26 cellular contexts compared by ENCODE assay signal in the genomic region with DNA sequence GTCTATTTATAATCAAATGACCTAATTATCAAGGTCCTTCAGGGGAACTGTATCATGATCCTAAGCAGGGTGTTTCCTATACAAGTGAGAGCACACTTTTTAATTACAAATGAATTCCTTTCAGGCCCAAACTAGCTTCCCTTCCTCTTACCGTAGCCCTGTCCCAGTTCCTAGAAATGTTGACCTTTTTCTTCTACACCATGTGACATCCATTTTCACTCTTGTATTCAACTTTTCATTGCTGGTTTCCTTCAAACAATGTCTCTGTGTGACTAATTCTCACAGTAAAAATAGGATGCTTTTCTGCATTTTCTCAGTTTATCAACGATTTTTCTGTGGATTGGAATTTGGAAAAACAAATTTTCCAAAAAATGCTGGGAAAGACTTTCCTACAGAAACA.
DNase-seq lines count a peak whose midpoint lies in the region; ATAC-seq, FAIRE-seq and TF ChIP-seq lines count a peak whose summit lies in the region.
"Had no signal": no experiment of that assay in that cellular context is flagged by ENCODE, and none has a peak within 500 bp of the region (broad histone marks: within the 10 kb centered on the region; RNA-seq: fewer than 3 reads in every experiment).

No MANE protein-coding gene starts in this region.

- no peaks in the 10 kb centered on the region for H3K27me3 Mint-ChIP-seq in GM23338 (ENCODE audit: insufficient read depth, low read depth, poor library complexity)
- peaks cover 0 to 5% of the 10 kb centered on the region in 2 donors for H3K27me3 Mint-ChIP-seq in stimulated activated naive B cell treated with anti-CD40 and anti-IgM and Interleukin-4, amounts not matched to agents 10 μg/mL and 1 μg/mL and 100 μg/mL, for 72 hours
- H3K27me3 Mint-ChIP-seq: CD4-positive, alpha-beta T cell had no signal

- H3K36me3 ChIP-seq in GM23338 (ENCODE audit: insufficient read depth), result no peaks in the 10 kb centered on the region
- H3K36me3 ChIP-seq: BE2C; BLaER1 treated with 17β-estradiol and CSF1 and Interleukin-3, amounts not matched to agents 10 nM and 100 nM; HAP-1 had no signal

- H3K4me2 ChIP-seq in GM23338, result no peak overlapping the region
- H3K4me2 ChIP-seq: A549; BLaER1 treated with 17β-estradiol and CSF1 and Interleukin-3, amounts not matched to agents 10 nM and 100 nM had no signal

- H3K4me3 Mint-ChIP-seq in GM23338, result no peak overlapping the region
- no peak overlapping the region for H3K4me3 Mint-ChIP-seq in stimulated activated naive B cell treated with anti-CD40 and anti-IgM and Interleukin-4, amounts not matched to agents 10 μg/mL and 1 μg/mL and 100 μg/mL, for 72 hours
- H3K4me3 Mint-ChIP-seq: CD14-positive monocyte; CD4-positive, alpha-beta T cell; CD8-positive, alpha-beta memory T cell; HFFc6 had no signal

- no peaks in the 10 kb centered on the region for H3K79me2 ChIP-seq in GM23338 (replicated peaks; ENCODE audit: insufficient read depth)

- in situ Hi-C loops in SK-MEL-5 (cut with HindIII; ENCODE audit: low pct_unique_long_range_greater_than_20kb, low sequenced_read_pairs), result no loop called here

- H3F3A ChIP-seq in GM23338 (replicated peaks; ENCODE audit: low read depth), result no peaks in the 10 kb centered on the region

- no peak overlapping the region for H3K27ac Mint-ChIP-seq in GM23338
- H3K27ac Mint-ChIP-seq in stimulated activated naive B cell treated with anti-CD40 and anti-IgM and Interleukin-4, amounts not matched to agents 10 μg/mL and 1 μg/mL and 100 μg/mL, for 72 hours, result no peak overlapping the region
- H3K27ac Mint-ChIP-seq: CD14-positive monocyte; CD4-positive, alpha-beta T cell; CD8-positive, alpha-beta memory T cell; HFFc6 had no signal

- ATAC-seq in GM23338, result no peak
- no peak for ATAC-seq in stimulated activated naive B cell treated with anti-CD40 and anti-IgM and Interleukin-4, amounts not matched to agents 10 μg/mL and 1 μg/mL and 100 μg/mL, for 72 hours (replicated peaks)
- ATAC-seq: A549, GM12878 had no signal

- H4K20me1 ChIP-seq in GM23338 (replicated peaks; ENCODE audit: insufficient read depth), result no peaks in the 10 kb centered on the region
- H4K20me1 ChIP-seq: BLaER1 treated with 17β-estradiol and CSF1 and Interleukin-3, amounts not matched to agents 10 nM and 100 nM had no signal

- H2AFZ ChIP-seq in GM23338, result peak overlapping the region; percentile 64

- H3K9me3 Mint-ChIP-seq in GM23338, result peaks cover 3% of the 10 kb centered on the region; the same call in 2 of the 3 replicates
- H3K9me3 Mint-ChIP-seq in stimulated activated naive B cell treated with anti-CD40 and anti-IgM and Interleukin-4, amounts not matched to agents 10 μg/mL and 1 μg/mL and 100 μg/mL, for 72 hours, result peaks cover 2 to 4% of the 10 kb centered on the region in 2 donors
- H3K9me3 Mint-ChIP-seq: CD4-positive, alpha-beta T cell; HFFc6 had no signal

- peaks cover 6% of the 10 kb centered on the region; the same call in 2 of the 3 replicates for H3K4me1 Mint-ChIP-seq in GM23338
- H3K4me1 Mint-ChIP-seq in stimulated activated naive B cell treated with anti-CD40 and anti-IgM and Interleukin-4, amounts not matched to agents 10 μg/mL and 1 μg/mL and 100 μg/mL, for 72 hours, result no peaks in the 10 kb centered on the region
- H3K4me1 Mint-ChIP-seq: CD14-positive monocyte; CD8-positive, alpha-beta memory T cell had no signal

- no peak for TF ChIP-seq CTCF in GM23338 (conservative IDR thresholded peaks at IDR 0.05; ENCODE audit: low read depth in 2 of 2)

- peaks cover 9% of the 10 kb centered on the region; the same call in 1 of the 2 replicates for H3K4me1 ChIP-seq in GM23338 (ENCODE audit: insufficient read depth)
- H3K4me1 ChIP-seq: BLaER1 treated with 17β-estradiol and CSF1 and Interleukin-3, amounts not matched to agents 10 nM and 100 nM; HAP-1 had no signal

- DNase-seq in GM23338 (ENCODE audit: low spot score), result no peak
- DNase-seq in SK-MEL-5 (ENCODE audit: low read depth, low spot score), result peak; percentile 61
- DNase-seq in foreskin melanocyte, result peak; percentile 69
- DNase-seq in epidermal melanocyte (ENCODE audit: insufficient read length, low spot score), result no peak
- no peak for DNase-seq in stimulated activated naive B cell treated with anti-CD40 and anti-IgM and Interleukin-4, amounts not matched to agents 10 μg/mL and 1 μg/mL and 100 μg/mL, for 72 hours
- no peak for DNase-seq in activated CD4-positive, alpha-beta T cell treated with anti-CD3 and anti-CD28 coated beads, Interleukin-2, amount 50 U/mL, for 48 hours
- DNase-seq in RCC 7860 (ENCODE audit: low spot score), result no peak
- DNase-seq: 8988T; ACHN; AML-193; BE2C; CD4-positive, alpha-beta T cell; CD8-positive, alpha-beta memory T cell; DMS 273 treated with DMSO at 0.1 percent for 48 hours; DMS79; EL; GDM1; GOT3; HFFc6 had no signal

- no peaks in the 10 kb centered on the region; the same call in none of the 2 replicates for H3K9me2 ChIP-seq in GM23338 (ENCODE audit: insufficient read depth)

- H3K36me3 Mint-ChIP-seq in GM23338 (ENCODE audit: low read depth), result 0 out of 3 replicates have a peak, but pooled peaks cover 3% of the 10 kb centered on the region
- no peaks in the 10 kb centered on the region for H3K36me3 Mint-ChIP-seq in stimulated activated naive B cell treated with anti-CD40 and anti-IgM and Interleukin-4, amounts not matched to agents 10 μg/mL and 1 μg/mL and 100 μg/mL, for 72 hours
- H3K36me3 Mint-ChIP-seq: CD14-positive monocyte; CD8-positive, alpha-beta memory T cell had no signal

- no peak overlapping the region for H3K27ac ChIP-seq in GM23338 (ENCODE audit: low read depth)
- H3K27ac ChIP-seq: A549; BLaER1 treated with 17β-estradiol and CSF1 and Interleukin-3, amounts not matched to agents 10 nM and 100 nM had no signal

- H3K27me3 ChIP-seq in GM23338 (ENCODE audit: insufficient read depth), result no peaks in the 10 kb centered on the region
- H3K27me3 ChIP-seq: BE2C; BLaER1 treated with 17β-estradiol and CSF1 and Interleukin-3, amounts not matched to agents 10 nM and 100 nM had no signal

- FAIRE-seq in RCC 7860 (lab: Jason Lieb, UNC), result no peak
- FAIRE-seq: A549, D721Med, GM12878, H54 had no signal

- no peak overlapping the region for H3K4me3 ChIP-seq in GM23338
- H3K4me3 ChIP-seq: A549; BLaER1 treated with 17β-estradiol and CSF1 and Interleukin-3, amounts not matched to agents 10 nM and 100 nM; GM12878; HAP-1 had no signal

TF ChIP-seq in GM23338, 12 proteins besides CTCF, POLR2A, EP300 and RAD21:
- TF ChIP-seq POLR2AphosphoS5 (IDR thresholded peaks at IDR 0.05; ENCODE audit: low read depth) (no peak), CREB1 (CRISPR knock-in tag; IDR thresholded peaks at IDR 0.05; ENCODE audit: low read depth) (no peak)

Comparison
In these comparisons a context has a peak if more than half of its experiments do, and no peak if none do; other contexts are left out.
1. DNase-seq: peak in SK-MEL-5 (single experiment) and foreskin melanocyte (single experiment); none in GM23338 (single experiment), epidermal melanocyte (single experiment), stimulated activated naive B cell treated with anti-CD40 and anti-IgM and Interleukin-4, amounts not matched to agents 10 μg/mL and 1 μg/mL and 100 μg/mL, for 72 hours (single experiment), activated CD4-positive, alpha-beta T cell treated with anti-CD3 and anti-CD28 coated beads, Interleukin-2, amount 50 U/mL, for 48 hours (0 of 2) and RCC 7860 (single experiment).